In the genomic region with DNA sequence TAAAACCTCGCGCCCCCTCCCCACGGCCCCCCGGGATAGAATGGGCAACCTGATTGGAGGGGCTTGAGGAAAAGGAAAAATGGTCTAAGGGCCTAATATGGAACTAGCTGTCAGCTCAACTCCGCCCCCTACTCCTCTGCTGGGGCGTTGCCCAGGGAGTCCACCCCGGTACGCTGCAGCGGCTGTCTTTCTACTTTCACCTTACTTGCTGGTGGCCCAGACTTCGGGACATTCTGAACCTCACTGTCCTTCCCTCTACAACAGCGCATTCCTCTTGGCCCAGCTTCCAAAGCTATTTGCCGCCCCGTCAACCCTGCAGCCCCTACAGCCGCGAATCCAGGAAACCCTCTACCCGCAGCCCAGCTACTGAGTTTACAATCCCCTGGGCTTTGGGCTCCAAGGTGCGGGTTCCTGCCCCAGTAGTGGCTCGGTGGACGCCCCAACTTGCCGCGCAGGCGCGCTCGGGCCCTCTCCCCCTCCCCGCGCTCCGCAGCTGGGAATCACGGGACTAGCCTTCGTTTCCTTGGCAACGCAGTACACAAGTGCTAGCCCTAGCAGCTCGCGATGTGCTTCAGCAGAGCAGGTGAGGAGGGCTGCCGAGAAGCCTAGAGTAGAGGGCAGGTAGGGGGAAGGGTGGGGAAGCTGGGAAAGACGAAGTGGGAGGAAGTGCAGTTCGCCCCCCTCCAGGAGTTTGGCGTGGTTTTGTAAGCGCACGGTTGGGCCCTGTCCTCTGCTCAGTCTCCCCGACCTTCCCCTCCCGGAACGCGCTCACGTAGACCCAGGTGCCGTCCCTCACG, we compare ENCODE assay signal across 8 cellular contexts. TPM values are rescaled to one million over a fixed set of nuclear protein-coding genes. Genes with fewer than 3 reads are reported as not detected.
DNase-seq lines count a peak whose midpoint lies in the region; ATAC-seq and TF ChIP-seq lines count a peak whose summit lies in the region.

No MANE protein-coding gene starts in this region.

- peak overlapping the region in 3 of 4 donors; percentile 73 to 77 (median 74) for H3K27ac ChIP-seq in Peyer's patch

- peak in 2 of 6 experiments; percentile 7 to 13 for TF ChIP-seq CTCF in Peyer's patch (IDR thresholded peaks at IDR 0.05)
- no peak for TF ChIP-seq CTCF in fibroblast of the aortic adventitia (IDR thresholded peaks at IDR 0.05; ENCODE audit: insufficient read depth, low read length)

- H3K36me3 Mint-ChIP-seq in natural killer cell treated with Interleukin-12 subunit alpha and Interleukin-12 subunit beta and Interleukin-15 and Interleukin-18, amount 100 ng/mL, for 72 hours = no peaks in the 10 kb centered on the region

- H3K9me3 Mint-ChIP-seq in natural killer cell treated with Interleukin-12 subunit alpha and Interleukin-12 subunit beta and Interleukin-15 and Interleukin-18, amount 100 ng/mL, for 72 hours = no peaks in the 10 kb centered on the region

- H3K36me3 ChIP-seq in Peyer's patch = no peaks in the 10 kb centered on the region

- H3K27ac Mint-ChIP-seq in natural killer cell treated with Interleukin-12 subunit alpha and Interleukin-12 subunit beta and Interleukin-15 and Interleukin-18, amount 100 ng/mL, for 72 hours = peak overlapping the region in 1 of 2 donors; percentile 51

- peak; percentile 62 for DNase-seq in DMS114 treated with DMSO at 0.1 percent for 48 hours (lab: John Stamatoyannopoulos, UW; ENCODE audit: unreplicated experiment)
- peak; percentile 84 for DNase-seq in Jurkat, Clone E6-1 (ENCODE audit: low read depth, low spot score)
- DNase-seq in Peyer's patch = peak; percentile 75 to 95 (median 89)
- DNase-seq in activated T-helper 1 cell treated with anti-CD3 and anti-CD28 coated beads, Interleukin-2, amount 50 U/mL, for 16 hours (ENCODE audit: low read depth in 1 of 2, low spot score in 1 of 2) = peak; percentile 75 to 76
- DNase-seq in fibroblast of the aortic adventitia (ENCODE audit: low read depth) = peak; percentile 72
- peak; percentile 76 for DNase-seq in natural killer cell treated with Interleukin-12 subunit alpha and Interleukin-12 subunit beta and Interleukin-15 and Interleukin-18, amount 100 ng/mL, for 72 hours (ENCODE audit: low spot score)
- peak; percentile 83 to 91 (median 90) for DNase-seq in stimulated activated naive CD4-positive, alpha-beta T cell (lab: John Stamatoyannopoulos, UW)

- peak overlapping the region; percentile 59 for H3K4me3 ChIP-seq in Jurkat, Clone E6-1 (ENCODE audit: low read length)
- H3K4me3 ChIP-seq in Peyer's patch (peak overlapping the region; percentile 36 to 62 (median 52)), fibroblast of the aortic adventitia (ENCODE audit: low read depth, low read length) (peak overlapping the region; percentile 71)

- no peaks in the 10 kb centered on the region for H3K9me3 ChIP-seq in Peyer's patch

- no peaks in the 10 kb centered on the region for H3K27me3 Mint-ChIP-seq in natural killer cell treated with Interleukin-12 subunit alpha and Interleukin-12 subunit beta and Interleukin-15 and Interleukin-18, amount 100 ng/mL, for 72 hours

- no peak for TF ChIP-seq POLR2A in Peyer's patch (IDR thresholded peaks at IDR 0.05)

- H3K4me1 ChIP-seq in Peyer's patch = no peaks in the 10 kb centered on the region

- peak overlapping the region; percentile 85 for H3K4me3 Mint-ChIP-seq in natural killer cell treated with Interleukin-12 subunit alpha and Interleukin-12 subunit beta and Interleukin-15 and Interleukin-18, amount 100 ng/mL, for 72 hours

- H3K4me1 Mint-ChIP-seq in natural killer cell treated with Interleukin-12 subunit alpha and Interleukin-12 subunit beta and Interleukin-15 and Interleukin-18, amount 100 ng/mL, for 72 hours (ENCODE audit: low read depth in 2 of 2) = peaks cover 10 to 16% of the 10 kb centered on the region in 2 donors

- H3K27me3 ChIP-seq in Peyer's patch = no peaks in the 10 kb centered on the region

- peak; percentile 80 for ATAC-seq in GM21619 (IDR thresholded peaks at IDR 0.05; ENCODE audit: unreplicated experiment)
- ATAC-seq in natural killer cell treated with Interleukin-12 subunit alpha and Interleukin-12 subunit beta and Interleukin-15 and Interleukin-18, amount 100 ng/mL, for 72 hours = peak; percentile 91 to 92

RNA-seq across cellular contexts. Expression of a gene that starts 55.6 kb away (rescaled TPM):
- not detected for polyA plus RNA-seq in Jurkat, Clone E6-1 (2012; ENCODE audit: insufficient read depth, insufficient read length)
- not detected for total RNA-seq in Peyer's patch
- total RNA-seq in fibroblast of the aortic adventitia (ENCODE audit: low replicate concordance) = not detected in 2 replicates
- not detected for total RNA-seq in natural killer cell treated with Interleukin-12 subunit alpha and Interleukin-12 subunit beta and Interleukin-15 and Interleukin-18, amount 100 ng/mL, for 72 hours

Comparison
In these comparisons a context has a peak if more than half of its experiments do, and no peak if none do; other contexts are left out.
1. Peak in every context shown above with its lines: DNase-seq, ATAC-seq, H3K4me3 ChIP-seq and H3K27ac ChIP-seq.